ENCODE assay signal across 8 cellular contexts in the genomic region with DNA sequence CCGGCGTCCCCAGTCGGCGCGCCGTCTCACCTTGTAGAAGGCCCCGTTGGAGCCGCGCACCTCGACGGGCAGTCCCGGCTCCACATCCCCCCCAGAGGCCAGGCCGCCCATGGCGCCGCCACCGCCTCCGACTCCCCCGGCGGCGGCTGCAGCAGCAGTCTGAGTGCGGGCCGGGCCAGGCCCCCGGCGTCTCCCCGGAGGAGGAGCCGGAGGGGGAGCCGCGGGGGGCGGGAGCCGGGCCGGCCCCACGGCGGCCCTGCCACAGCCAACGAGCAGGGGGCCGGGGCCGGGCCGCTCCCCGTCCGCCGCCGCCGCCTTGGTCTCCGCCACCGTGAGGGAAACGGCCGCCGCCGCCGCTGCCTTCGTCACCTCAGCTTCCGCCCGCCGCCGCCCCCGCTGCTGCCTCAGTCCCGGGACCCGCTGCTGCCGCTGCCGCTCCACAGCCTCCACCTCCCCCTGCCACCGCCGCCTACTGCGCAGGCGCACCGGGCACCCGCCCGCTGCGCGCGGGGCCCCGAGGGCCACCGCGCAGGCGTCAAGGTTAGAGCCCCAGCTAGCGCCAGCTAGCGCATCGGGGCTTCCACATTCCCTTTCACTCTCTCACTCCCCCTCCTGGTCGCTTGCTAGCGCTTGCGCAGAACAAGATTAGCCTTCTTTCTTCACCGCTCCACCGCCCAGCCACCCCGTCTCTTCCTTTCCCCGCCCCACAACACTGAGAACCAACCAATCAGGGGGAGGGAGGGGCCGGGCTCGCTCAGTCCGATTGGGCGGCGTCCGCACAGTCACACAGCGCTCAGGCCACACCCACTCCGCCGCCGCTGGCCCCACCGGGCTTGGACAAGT. TPM values are rescaled to one million over a fixed set of nuclear protein-coding genes. Genes with fewer than 3 reads are reported as not detected.
DNase-seq lines count a peak whose midpoint lies in the region; ATAC-seq and TF ChIP-seq lines count a peak whose summit lies in the region.

Gene FXR2 (minus strand): TSS at position 476 of the 843 bp plus-strand sequence. CDS start 365 bp downstream, at position 111.

- WGBS in ectodermal cell, 2 experiments, result 0% methylated on average over 94 of the region's 94 CpGs

- H3K27ac ChIP-seq in ectodermal cell (ENCODE audit: insufficient read depth, low read depth, low read length, poor library complexity, severe bottlenecking) (peak within 1 kb of the TSS; percentile 72), lower lobe of right lung (peak within 1 kb of the TSS; percentile 88)

- H3K4me3 ChIP-seq in ectodermal cell (ENCODE audit: insufficient read depth, low read depth, low read length), result peak within 1 kb of the TSS; percentile 53
- peak within 1 kb of the TSS; percentile 92 for H3K4me3 ChIP-seq in lower lobe of right lung

- DNase-seq in COLO668 (lab: John Stamatoyannopoulos, UW; ENCODE audit: unreplicated experiment) (peak; percentile 96), HS-5 (ENCODE audit: low read depth) (peak; percentile 100), NK-92 (lab: John Stamatoyannopoulos, UW; ENCODE audit: unreplicated experiment) (peak; percentile 95), lower lobe of right lung (peak; percentile 100)
- peak; percentile 93 to 98 for DNase-seq in activated CD8-positive, alpha-beta memory T cell treated with anti-CD3 and anti-CD28 coated beads for 1 hour (ENCODE audit: extremely low read depth in 1 of 2, low read depth in 1 of 2)
- peak; percentile 99 to 100 (median 99) for DNase-seq in stimulated activated CD4-positive, alpha-beta T cell treated with anti-CD3 and anti-CD28 coated beads, TNF-alpha, amount 100 ng/mL, for 24 hours (ENCODE audit: low read depth in 3 of 3)

- H3K4me1 ChIP-seq in ectodermal cell (ENCODE audit: control insufficient read depth, insufficient read depth, low read length), result peaks cover 6% of the 10 kb centered on the region
- H3K4me1 ChIP-seq in lower lobe of right lung, result peaks cover 33% of the 10 kb centered on the region

- H3K9me3 ChIP-seq in ectodermal cell (ENCODE audit: control insufficient read depth, low read length) (no peaks in the 10 kb centered on the region), lower lobe of right lung (no peaks in the 10 kb centered on the region)

- peak; percentile 85 for ATAC-seq in GM19467 (IDR thresholded peaks at IDR 0.05; ENCODE audit: unreplicated experiment)
- ATAC-seq in lower lobe of right lung, result peak; percentile 96 to 99

- H3K27me3 ChIP-seq in ectodermal cell (ENCODE audit: control insufficient read depth, insufficient read depth, low read length, poor library complexity, severe bottlenecking) (no peaks in the 10 kb centered on the region), lower lobe of right lung (ENCODE audit: low read depth) (no peaks in the 10 kb centered on the region)

- intact Hi-C loops in lower lobe of right lung (cut with DNase I), result no loop called here

- H3K36me3 ChIP-seq in ectodermal cell (ENCODE audit: control insufficient read depth, insufficient read depth, low read length) (no peaks in the 10 kb centered on the region), lower lobe of right lung (peaks cover 15% of the 10 kb centered on the region)

- TF ChIP-seq CTCF in lower lobe of right lung (IDR thresholded peaks at IDR 0.05), result peak; percentile 62

RNA-seq across cellular contexts. Expression of gene FXR2, which starts in this region (rescaled TPM):
- 50.0 TPM for polyA plus RNA-seq in ectodermal cell (2013, experiment 1 of 4)
- polyA plus RNA-seq in ectodermal cell (2013, experiment 2 of 4), result 52.5 TPM
- polyA plus RNA-seq in ectodermal cell (2013, experiment 3 of 4), result 32.9 TPM
- 41.1 TPM for polyA plus RNA-seq in ectodermal cell (2013, experiment 4 of 4)
- total RNA-seq in lower lobe of right lung, result 36.0 TPM

Comparison
In these comparisons a context has a peak if more than half of its experiments do, and no peak if none do; other contexts are left out.
1. Peak in every context shown above with its lines: DNase-seq, ATAC-seq, H3K4me3 ChIP-seq and H3K27ac ChIP-seq.